ENCODE assay signal across 8 cellular contexts in the genomic region with DNA sequence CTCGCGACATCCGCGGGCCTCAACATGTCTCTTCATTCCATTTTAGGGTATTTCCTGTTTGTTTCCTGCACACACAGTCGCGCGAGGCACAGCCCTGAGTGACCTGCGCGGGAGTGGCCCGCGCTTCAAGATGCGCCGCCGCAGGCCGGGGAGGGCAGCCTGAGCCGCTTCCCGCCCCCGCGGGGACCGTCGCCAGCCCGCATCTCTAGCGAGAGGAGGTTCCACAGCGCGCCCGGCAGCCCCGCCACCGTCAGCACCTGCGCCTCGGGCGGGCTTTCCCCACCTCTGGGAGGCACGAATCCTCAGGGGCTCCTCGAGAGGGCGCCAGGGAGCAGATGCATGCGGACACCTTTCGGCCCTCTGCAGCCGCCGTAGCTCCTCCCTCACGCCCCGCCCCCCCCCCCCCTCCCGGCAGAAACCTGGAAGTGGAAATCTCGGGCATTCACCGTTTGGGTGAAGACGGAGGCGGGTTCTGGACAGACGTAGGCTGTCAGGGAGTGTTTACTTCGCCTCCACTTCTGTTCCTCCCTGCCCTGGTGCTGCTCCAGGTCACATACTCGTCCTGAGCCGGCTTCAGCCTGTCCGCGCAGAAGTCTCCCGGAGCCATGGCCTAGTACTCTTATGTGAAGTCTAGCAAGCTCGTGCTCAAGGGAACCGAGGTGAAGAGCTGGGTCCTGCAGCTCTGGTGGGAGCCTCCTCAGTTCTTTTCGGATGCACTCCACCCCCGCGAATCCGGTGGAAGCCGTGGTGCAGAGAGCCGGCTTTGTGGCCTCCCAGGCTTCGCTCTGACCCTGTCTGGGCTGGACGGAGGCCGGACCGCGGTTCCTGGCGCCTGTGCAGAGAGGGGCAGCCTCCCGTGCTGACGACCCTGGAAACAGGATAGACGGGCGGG.
A peak's percentile ranks its signal among the peaks of the same experiment; 100 is the strongest.
DNase-seq lines count a peak whose midpoint lies in the region; ATAC-seq, FAIRE-seq and TF ChIP-seq lines count a peak whose summit lies in the region.

No MANE protein-coding gene starts in this region.

- FAIRE-seq in RCC 7860 (lab: Jason Lieb, UNC) = no peak

- H3K27me3 Mint-ChIP-seq in Caco-2 (ENCODE audit: insufficient read depth, unreplicated experiment) (no peaks in the 10 kb centered on the region), IgD-negative memory B cell (peaks cover 1% of the 10 kb centered on the region), neural crest cell (ENCODE audit: low read depth) (no peaks in the 10 kb centered on the region)

- BruUV-seq in Caco-2 (replicated peaks; lab: Mats Ljungman, UMichigan) = TSS peak; percentile 55

- TF ChIP-seq CTCF in Caco-2 (IDR thresholded peaks at IDR 0.05; ENCODE audit: insufficient read depth in 1 of 2, low read depth in 1 of 2, low read length in 1 of 2, severe bottlenecking in 1 of 2, unreplicated experiment in 1 of 2) = peak; percentile 94 to 95
- peak; percentile 63 for TF ChIP-seq CTCF in fibroblast of the aortic adventitia (IDR thresholded peaks at IDR 0.05; ENCODE audit: insufficient read depth, low read length)
- no peak for TF ChIP-seq CTCF in neural crest cell (conservative IDR thresholded peaks at IDR 0.05)

- no peaks in the 10 kb centered on the region for H3K4me1 ChIP-seq in Caco-2
- no peaks in the 10 kb centered on the region for H3K4me1 ChIP-seq in stomach smooth muscle (ENCODE audit: control insufficient read depth, insufficient read depth, low read length)

- H3K27me3 ChIP-seq in Caco-2 (replicated peaks; ENCODE audit: control insufficient read depth, insufficient read depth, low read length) = no peaks in the 10 kb centered on the region
- no peaks in the 10 kb centered on the region for H3K27me3 ChIP-seq in stomach smooth muscle (ENCODE audit: control insufficient read depth in 1 of 2, insufficient read depth in 2 of 2, low read length in 2 of 2)

- ATAC-seq in GM21447 (IDR thresholded peaks at IDR 0.05; ENCODE audit: unreplicated experiment) = peak; percentile 92

- H3K9me3 Mint-ChIP-seq in Caco-2 (ENCODE audit: unreplicated experiment) = no peaks in the 10 kb centered on the region
- H3K9me3 Mint-ChIP-seq in IgD-negative memory B cell = peaks cover 0 to 9% (median 6%) of the 10 kb centered on the region in 3 donors
- H3K9me3 Mint-ChIP-seq in neural crest cell = peaks cover 19% of the 10 kb centered on the region

- H3K9me3 ChIP-seq in Caco-2 (peaks cover 1% of the 10 kb centered on the region; the same call in 1 of the 2 replicates), stomach smooth muscle (ENCODE audit: control insufficient read depth in 2 of 2, low read length in 2 of 2) (no peaks in the 10 kb centered on the region)

- POLR2A ChIA-PET in Caco-2 (lab: Charles Lee) = interaction anchor here (0.6 to 0.7 kb wide), 10 partner anchors 18 to 1295 kb away, joined by 3 to 7 read pairs (median 3); no protein-coding TSS in a partner anchor

- intact Hi-C loops in Caco-2 (cut with micrococcal nuclease; ENCODE audit: unreplicated experiment) = no loop called here

- H3K36me3 Mint-ChIP-seq in Caco-2 (ENCODE audit: insufficient read depth, unreplicated experiment) (peaks cover 8% of the 10 kb centered on the region), IgD-negative memory B cell (peaks cover 1% of the 10 kb centered on the region), neural crest cell (ENCODE audit: low read depth) (peaks cover 8% of the 10 kb centered on the region)

- H3K9ac ChIP-seq in stomach smooth muscle (ENCODE audit: low read length in 2 of 2) = peak overlapping the region; percentile 75 to 81

- H3K4me1 Mint-ChIP-seq in Caco-2 (ENCODE audit: low read depth, unreplicated experiment) (peaks cover 13% of the 10 kb centered on the region), IgD-negative memory B cell (peaks cover 0 to 20% (median 15%) of the 10 kb centered on the region in 3 donors), neural crest cell (no peaks in the 10 kb centered on the region)

- H3K4me3 Mint-ChIP-seq in Caco-2 (ENCODE audit: unreplicated experiment) = peak overlapping the region; percentile 75
- peak overlapping the region; percentile 66 to 98 (median 96) for H3K4me3 Mint-ChIP-seq in IgD-negative memory B cell
- H3K4me3 Mint-ChIP-seq in neural crest cell = no peak overlapping the region

- H3K4me3 ChIP-seq in Caco-2 (ENCODE audit: low read depth, low read length) (peak overlapping the region; percentile 95), fibroblast of the aortic adventitia (ENCODE audit: low read depth, low read length) (peak overlapping the region; percentile 87), stomach smooth muscle (ENCODE audit: low read length in 2 of 2) (peak overlapping the region; percentile 81 to 87)

- H3K36me3 ChIP-seq in Caco-2 (ENCODE audit: control insufficient read depth, insufficient read depth, low read length) (no peaks in the 10 kb centered on the region), stomach smooth muscle (ENCODE audit: control insufficient read depth in 2 of 2, insufficient read depth in 2 of 2, low read length in 2 of 2) (no peaks in the 10 kb centered on the region)

- no peak overlapping the region for H3K27ac ChIP-seq in stomach smooth muscle (ENCODE audit: low read length)

- CTCF ChIA-PET in Caco-2 (lab: Charles Lee) = interaction anchor here (0.6 to 1.3 kb wide), 5 partner anchors 20 to 1049 kb away, joined by 3 to 6 read pairs (median 4); no protein-coding TSS in a partner anchor

- DNase-seq in Caco-2 (peak; percentile 97 to 99), RCC 7860 (ENCODE audit: low spot score) (peak; percentile 80), fibroblast of the aortic adventitia (ENCODE audit: low read depth) (peak; percentile 77), neural crest cell (ENCODE audit: low read depth, low spot score) (no peak)
- peak; percentile 85 for DNase-seq in activated T-helper 9 cell treated with anti-CD3 and anti-CD28 coated beads, Interleukin-2, amount 50 U/mL, for 16 hours (ENCODE audit: low read depth)

- H3K27ac Mint-ChIP-seq in Caco-2 (ENCODE audit: unreplicated experiment) (peak overlapping the region; percentile 66), IgD-negative memory B cell (peak overlapping the region in 2 of 3 donors; percentile 93 to 98), neural crest cell (ENCODE audit: unreplicated experiment) (peak overlapping the region; percentile 62)
